Comparison of ENCODE assay signal across 11 cellular contexts in genomic region chr16:24609417-24609739, GRCh38.
DNase-seq lines count a peak whose midpoint lies in the region; ATAC-seq, FAIRE-seq and TF ChIP-seq lines count a peak whose summit lies in the region.
"Had no signal": no experiment of that assay in that cellular context is flagged by ENCODE, and none has a peak within 500 bp of the region (broad histone marks: within the 10 kb centered on the region; RNA-seq: fewer than 3 reads in every experiment).

No MANE protein-coding gene starts in this region.

- H3K9me1 ChIP-seq in endothelial cell of umbilical vein (replicated peaks; ENCODE audit: control insufficient read depth, extremely low read depth, insufficient read depth, low read length): no peaks in the 10 kb centered on the region

- no peaks in the 10 kb centered on the region for H4K20me1 ChIP-seq in endothelial cell of umbilical vein (replicated peaks; ENCODE audit: control insufficient read depth, extremely low read depth, insufficient read depth, low read length)

- no peaks in the 10 kb centered on the region for H3K9me3 ChIP-seq in Caco-2
- H3K9me3 ChIP-seq in HUES64 (ENCODE audit: insufficient read depth, low read depth, low read length): no peaks in the 10 kb centered on the region
- no peaks in the 10 kb centered on the region for H3K9me3 ChIP-seq in endothelial cell of umbilical vein (replicated peaks; ENCODE audit: control insufficient read depth, insufficient read depth, low read length)
- no peaks in the 10 kb centered on the region for H3K9me3 ChIP-seq in ovary

- no peaks in the 10 kb centered on the region for H3K9me3 Mint-ChIP-seq in Caco-2 (ENCODE audit: unreplicated experiment)
- H3K9me3 Mint-ChIP-seq in neural crest cell: no peaks in the 10 kb centered on the region
- H3K9me3 Mint-ChIP-seq: activated naive CD8-positive, alpha-beta T cell treated with anti-CD3 and anti-CD28 coated beads, Interleukin-2, amount 10 ng/mL, durations not matched to agents 7 days and 5 days had no signal

- POLR2A ChIA-PET in Caco-2 (lab: Charles Lee): no interaction called here
- POLR2A ChIA-PET in endothelial cell of umbilical vein (lab: Charles Lee): interaction anchor here (0.6 kb wide), 1 partner anchor 9 kb away, joined by 3 read pairs; no protein-coding TSS in a partner anchor

- WGBS in HUES64: 64% methylated on average over 3 of the region's 4 CpGs
- WGBS in ovary, 3 donors: 35 to 40% (median 37%) methylated on average over 4 of the region's 4 CpGs

- H3K79me2 ChIP-seq in endothelial cell of umbilical vein (ENCODE audit: control insufficient read depth, insufficient read depth, low read length): no peaks in the 10 kb centered on the region

- H3K4me1 ChIP-seq in Caco-2: no peaks in the 10 kb centered on the region
- H3K4me1 ChIP-seq in HUES64 (ENCODE audit: insufficient read depth, low read length): 0 out of 2 replicates have a peak, but pooled peaks cover 4% of the 10 kb centered on the region
- H3K4me1 ChIP-seq in endothelial cell of umbilical vein (ENCODE audit: control insufficient read depth, extremely low read depth, insufficient read depth, low read length): peaks cover 6% of the 10 kb centered on the region
- H3K4me1 ChIP-seq in ovary (ENCODE audit: insufficient read depth): peaks cover 4% of the 10 kb centered on the region

- CTCF ChIA-PET in Caco-2 (lab: Charles Lee): no interaction called here
- CTCF ChIA-PET in endothelial cell of umbilical vein (lab: Charles Lee): interaction anchor here (0.8 to 2.3 kb wide), 4 partner anchors 30 to 160 kb away, joined by 3 to 13 read pairs (median 5); no protein-coding TSS in a partner anchor

- intact Hi-C loops in Caco-2 (cut with micrococcal nuclease; ENCODE audit: unreplicated experiment): no loop called here
- intact Hi-C loops in endothelial cell of umbilical vein (cut with micrococcal nuclease): no loop called here
- intact Hi-C loops in ovary (cut with DNase I): no loop called here

- H3K36me3 Mint-ChIP-seq in Caco-2 (ENCODE audit: insufficient read depth, unreplicated experiment) (no peaks in the 10 kb centered on the region), neural crest cell (ENCODE audit: low read depth) (no peaks in the 10 kb centered on the region)
- H3K36me3 Mint-ChIP-seq: activated naive CD8-positive, alpha-beta T cell treated with anti-CD3 and anti-CD28 coated beads, Interleukin-2, amount 10 ng/mL, durations not matched to agents 7 days and 5 days had no signal

- H3K27me3 ChIP-seq in Caco-2 (replicated peaks; ENCODE audit: control insufficient read depth, insufficient read depth, low read length) (no peaks in the 10 kb centered on the region; the same call in none of the 2 replicates), HUES64 (ENCODE audit: insufficient read depth, low read length) (peaks cover 36% of the 10 kb centered on the region), endothelial cell of umbilical vein (ENCODE audit: control insufficient read depth in 2 of 2, insufficient read depth in 2 of 2, low read length in 2 of 2) (peaks cover 5 to 24% of the 10 kb centered on the region in 2 experiments), ovary (no peaks in the 10 kb centered on the region)

- H3K4me2 ChIP-seq in endothelial cell of umbilical vein (ENCODE audit: insufficient read depth, low read length): no peak overlapping the region

- dilution Hi-C loops in endothelial cell of umbilical vein (cut with MboI; ENCODE audit: extremely low pct_ligation_motif_present, low sequenced_read_pairs): no loop called here

- H3K4me3 ChIP-seq in Caco-2 (ENCODE audit: low read depth, low read length) (no peak overlapping the region), HUES64 (ENCODE audit: low read length) (peak overlapping the region; percentile 79), endothelial cell of umbilical vein (replicated peaks in 1 of 3; ENCODE audit: insufficient read depth in 1 of 3, low read depth in 1 of 3, low read length in 3 of 3) (no peak overlapping the region), ovary (no peak overlapping the region)

- no peak for DNase-seq in Caco-2
- no peak for DNase-seq in endothelial cell of umbilical vein (ENCODE audit: low read depth, low spot score)
- no peak for DNase-seq in neural crest cell (ENCODE audit: low read depth, low spot score)
- no peak for DNase-seq in SKM-1 (lab: John Stamatoyannopoulos, UW; ENCODE audit: unreplicated experiment)
- DNase-seq in ovary: no peak
- no peak for DNase-seq in C1 segment of cervical spinal cord (lab: John Stamatoyannopoulos, UW)
- DNase-seq: activated naive CD8-positive, alpha-beta T cell treated with anti-CD3 and anti-CD28 coated beads, Interleukin-2, amount 10 ng/mL, durations not matched to agents 7 days and 5 days had no signal

- TF ChIP-seq POLR2A in endothelial cell of umbilical vein (IDR thresholded peaks at IDR 0.05; ENCODE audit: low read depth, low read length): no peak
- TF ChIP-seq POLR2A in ovary (IDR thresholded peaks at IDR 0.05): no peak

- no peaks in the 10 kb centered on the region for H3K36me3 ChIP-seq in Caco-2 (ENCODE audit: control insufficient read depth, insufficient read depth, low read length)
- no peaks in the 10 kb centered on the region for H3K36me3 ChIP-seq in HUES64 (ENCODE audit: insufficient read depth, low read length)
- H3K36me3 ChIP-seq in endothelial cell of umbilical vein (ENCODE audit: control insufficient read depth in 2 of 2, extremely low read depth in 1 of 2, insufficient read depth in 2 of 2, low read length in 2 of 2): no peaks in the 10 kb centered on the region
- H3K36me3 ChIP-seq in ovary: no peaks in the 10 kb centered on the region
- H3K36me3 ChIP-seq: heart left ventricle had no signal

- BruUV-seq in Caco-2 (replicated peaks; lab: Mats Ljungman, UMichigan) (no TSS peak), endothelial cell of umbilical vein (replicated peaks; lab: Mats Ljungman, UMichigan) (no TSS peak)

- H3K27ac ChIP-seq in HUES64 (ENCODE audit: low read depth, low read length) (no peak overlapping the region), endothelial cell of umbilical vein (ENCODE audit: insufficient read depth, low read depth, low read length) (no peak overlapping the region), ovary (no peak overlapping the region)
- H3K27ac ChIP-seq: heart left ventricle had no signal

- no peak overlapping the region for H3K27ac Mint-ChIP-seq in Caco-2 (ENCODE audit: unreplicated experiment)
- no peak overlapping the region for H3K27ac Mint-ChIP-seq in neural crest cell (ENCODE audit: unreplicated experiment)
- H3K27ac Mint-ChIP-seq: activated naive CD8-positive, alpha-beta T cell treated with anti-CD3 and anti-CD28 coated beads, Interleukin-2, amount 10 ng/mL, durations not matched to agents 7 days and 5 days had no signal

- peaks cover 42% of the 10 kb centered on the region for H3K27me3 Mint-ChIP-seq in Caco-2 (ENCODE audit: insufficient read depth, unreplicated experiment)
- H3K27me3 Mint-ChIP-seq in neural crest cell (ENCODE audit: low read depth): peaks cover 66% of the 10 kb centered on the region

- no peak for TF ChIP-seq EP300 in ovary (IDR thresholded peaks at IDR 0.05)

- no peak for ATAC-seq in HG03378 (IDR thresholded peaks at IDR 0.05; ENCODE audit: unreplicated experiment)

- FAIRE-seq in endothelial cell of umbilical vein (lab: Jason Lieb, UNC): no peak
- FAIRE-seq: HTR-8/SVneo had no signal

- H3K9ac ChIP-seq in HUES64 (ENCODE audit: low read depth, low read length) (peak overlapping the region; percentile 72), endothelial cell of umbilical vein (replicated peaks; ENCODE audit: extremely low read depth, insufficient read depth, low read length) (no peak overlapping the region)

- H3K4me3 Mint-ChIP-seq in Caco-2 (ENCODE audit: unreplicated experiment) (peak overlapping the region; percentile 63), neural crest cell (peak overlapping the region; percentile 87)
- H3K4me3 Mint-ChIP-seq: activated naive CD8-positive, alpha-beta T cell treated with anti-CD3 and anti-CD28 coated beads, Interleukin-2, amount 10 ng/mL, durations not matched to agents 7 days and 5 days had no signal

- H3K4me1 Mint-ChIP-seq in Caco-2 (ENCODE audit: low read depth, unreplicated experiment) (peaks cover 20% of the 10 kb centered on the region), neural crest cell (peaks cover 26% of the 10 kb centered on the region)
- H3K4me1 Mint-ChIP-seq: activated naive CD8-positive, alpha-beta T cell treated with anti-CD3 and anti-CD28 coated beads, Interleukin-2, amount 10 ng/mL, durations not matched to agents 7 days and 5 days had no signal

- H2AFZ ChIP-seq in endothelial cell of umbilical vein (ENCODE audit: low read depth, low read length): peak overlapping the region; percentile 65

- TF ChIP-seq CTCF in Caco-2 (IDR thresholded peaks at IDR 0.05; ENCODE audit: insufficient read depth in 1 of 2, low read depth in 1 of 2, low read length in 1 of 2, severe bottlenecking in 1 of 2, unreplicated experiment in 1 of 2): no peak
- TF ChIP-seq CTCF in endothelial cell of umbilical vein (IDR thresholded peaks at IDR 0.05; ENCODE audit: extremely low read depth in 1 of 2, insufficient read depth in 1 of 2, low read depth in 1 of 2, low read length in 2 of 2): no peak
- TF ChIP-seq CTCF in neural crest cell (conservative IDR thresholded peaks at IDR 0.05): no peak
- no peak for TF ChIP-seq CTCF in ovary (IDR thresholded peaks at IDR 0.05)

TF ChIP-seq in endothelial cell of umbilical vein, 7 proteins besides CTCF, POLR2A, EP300 and RAD21:
- TF ChIP-seq EZH2 (IDR thresholded peaks at IDR 0.05; ENCODE audit: borderline replicate concordance, low read depth, low read length, severe bottlenecking) (no peak), MYC (IDR thresholded peaks at IDR 0.05; ENCODE audit: low read depth, low read length) (no peak), JUN (IDR thresholded peaks at IDR 0.05; ENCODE audit: borderline replicate concordance, insufficient read depth, insufficient read length, low read depth) (no peak), GATA2 (IDR thresholded peaks at IDR 0.05; ENCODE audit: insufficient read depth, insufficient read length, low read depth, low read length) (no peak), POLR2AphosphoS5 (IDR thresholded peaks at IDR 0.05; ENCODE audit: insufficient read depth, low read depth, low read length) (no peak), MAX (IDR thresholded peaks at IDR 0.05; ENCODE audit: insufficient read depth, insufficient read length) (no peak), FOS (IDR thresholded peaks at IDR 0.05; ENCODE audit: borderline replicate concordance, insufficient read depth, low read length) (no peak)
